In the genomic region with DNA sequence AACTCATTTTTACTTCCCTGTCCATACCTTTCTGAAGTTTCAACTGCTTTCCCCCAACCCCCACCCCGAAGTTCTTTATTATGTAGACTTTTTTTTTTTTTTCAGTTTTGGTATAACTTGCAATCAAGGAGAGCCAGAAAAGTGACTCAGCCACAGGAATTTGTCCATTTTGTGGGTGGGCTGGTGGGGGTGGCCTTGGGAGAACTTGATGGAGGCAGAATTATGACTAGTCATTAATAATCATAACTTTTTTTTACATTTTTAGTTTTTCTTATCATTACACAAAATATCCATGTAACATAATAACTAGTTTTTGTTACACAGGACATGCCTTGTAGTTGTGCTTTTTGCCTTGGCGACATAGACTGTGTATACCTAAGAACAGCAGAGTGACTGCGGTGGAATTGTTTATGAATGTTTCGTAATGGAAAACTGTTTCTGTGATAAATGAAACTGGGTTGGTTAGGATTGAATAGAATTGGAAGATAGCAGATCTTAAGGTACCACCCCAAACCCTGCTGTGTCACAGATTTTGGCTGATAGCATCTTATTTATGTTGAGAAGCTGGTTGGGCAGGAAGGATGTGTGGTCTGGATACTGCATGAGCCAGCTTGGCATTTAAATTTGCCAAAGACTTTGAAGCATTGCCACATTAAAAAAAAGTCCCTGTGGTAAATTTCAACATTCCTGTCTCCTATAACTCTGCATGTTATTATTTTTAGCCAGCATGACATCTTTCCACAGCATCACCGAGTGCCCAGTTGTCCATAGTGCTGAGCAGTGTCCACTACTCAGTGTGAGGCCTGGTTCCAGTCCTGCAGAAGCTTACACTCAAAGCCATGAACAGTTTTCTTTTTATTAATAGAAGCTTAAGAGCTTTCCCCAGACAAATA, we compare ENCODE assay signal across 9 cellular contexts. TPM values are rescaled to one million over a fixed set of nuclear protein-coding genes. Genes with fewer than 3 reads are reported as not detected.
DNase-seq lines count a peak whose midpoint lies in the region; ATAC-seq and TF ChIP-seq lines count a peak whose summit lies in the region.
"Had no signal": no experiment of that assay in that cellular context is flagged by ENCODE, and none has a peak within 500 bp of the region (broad histone marks: within the 10 kb centered on the region; RNA-seq: fewer than 3 reads in every experiment).

No MANE protein-coding gene starts in this region.

- H2BK15ac ChIP-seq in IMR-90 (ENCODE audit: low read depth, low read length): 0 out of 3 replicates have a peak overlapping the region, but pooled peaks have one; percentile 42

- H2AK9ac ChIP-seq in IMR-90 (replicated peaks; ENCODE audit: low read depth, low read length, poor library complexity): no peak overlapping the region

- CTCF ChIA-PET in IMR-90 (lab: Yijun Ruan, JAX): interaction anchor here (0.6 kb wide), 2 partner anchors 339 to 493 kb away, joined by 3 read pairs; no protein-coding TSS in a partner anchor
- CTCF ChIA-PET in activated CD4-positive, alpha-beta memory T cell treated with anti-CD3 and anti-CD28 coated beads for 36 hours (lab: Charles Lee): no interaction called here

- no peak overlapping the region for H4K5ac ChIP-seq in IMR-90 (ENCODE audit: low read depth, low read length)

- H3K27me3 Mint-ChIP-seq in activated CD4-positive, alpha-beta memory T cell treated with anti-CD3 and anti-CD28 coated beads for 36 hours: peaks cover 1% of the 10 kb centered on the region

- 7% methylated on average over 3 of the region's 5 CpGs; no CpG with 5 or more reads in 1 of the 2 experiments for WGBS in IMR-90 (ENCODE audit: extremely low coverage in 2 of 2, insufficient read length in 1 of 2), 2 experiments

- H3K23ac ChIP-seq in IMR-90 (ENCODE audit: low read depth, low read length): no peak overlapping the region

- DNase-seq in AG10803 (ENCODE audit: low read depth) (peak; percentile 93), IMR-90 (peak; percentile 61), hepatic stellate cell (ENCODE audit: low spot score) (peak; percentile 40), left colon (no peak), NCI-H524 treated with DMSO at 0.1 percent for 48 hours (lab: John Stamatoyannopoulos, UW) (no peak), NCI-H510A (lab: John Stamatoyannopoulos, UW) (no peak)
- peak; percentile 42 for DNase-seq in activated CD4-positive, alpha-beta memory T cell treated with anti-CD3 and anti-CD28 coated beads for 36 hours

- peaks cover 19% of the 10 kb centered on the region for H3K4me1 Mint-ChIP-seq in activated CD4-positive, alpha-beta memory T cell treated with anti-CD3 and anti-CD28 coated beads for 36 hours (ENCODE audit: low read depth)

- no peak overlapping the region; the same call in 1 of the 2 replicates for H3K18ac ChIP-seq in IMR-90 (ENCODE audit: low read depth, low read length)

- H3K9me3 Mint-ChIP-seq in activated CD4-positive, alpha-beta memory T cell treated with anti-CD3 and anti-CD28 coated beads for 36 hours: no peaks in the 10 kb centered on the region
- H3K9me3 Mint-ChIP-seq: activated naive CD4-positive, alpha-beta T cell treated with anti-CD3 and anti-CD28 coated beads, Interleukin-2, amount 50 U/mL, for 24 hours had no signal

- peak overlapping the region; percentile 41; the same call in 1 of the 2 replicates for H3K56ac ChIP-seq in IMR-90 (ENCODE audit: extremely low read depth, insufficient read depth, low read length)

- no peak overlapping the region for H3K27ac Mint-ChIP-seq in activated CD4-positive, alpha-beta memory T cell treated with anti-CD3 and anti-CD28 coated beads for 36 hours
- H3K27ac Mint-ChIP-seq: activated naive CD4-positive, alpha-beta T cell treated with anti-CD3 and anti-CD28 coated beads, Interleukin-2, amount 50 U/mL, for 24 hours had no signal

- POLR2A ChIA-PET in IMR-90 (lab: Charles Lee; ENCODE audit: unreplicated experiment): no interaction called here
- POLR2A ChIA-PET in activated CD4-positive, alpha-beta memory T cell treated with anti-CD3 and anti-CD28 coated beads for 36 hours (lab: Charles Lee): no interaction called here

- peak; percentile 82 for ATAC-seq in IMR-90 (ENCODE audit: low read depth)
- ATAC-seq in HG02852 (IDR thresholded peaks at IDR 0.05; ENCODE audit: unreplicated experiment): no peak
- no peak for ATAC-seq in left colon

- H3K4me1 ChIP-seq in IMR-90 (ENCODE audit: control insufficient read depth, insufficient read depth, low read length): peaks cover 7% of the 10 kb centered on the region

- no TSS peak for BruUV-seq in IMR-90 (replicated peaks; lab: Mats Ljungman, UMichigan)

- no peak for TF ChIP-seq POLR2A in IMR-90 (IDR thresholded peaks at IDR 0.05; ENCODE audit: low read depth, low read length)

- no peak for TF ChIP-seq RAD21 in IMR-90 (IDR thresholded peaks at IDR 0.05; ENCODE audit: low read length)

- H3K9ac ChIP-seq in IMR-90 (ENCODE audit: low read depth, low read length): no peak overlapping the region

- no peak overlapping the region for H3K27ac ChIP-seq in IMR-90 (ENCODE audit: insufficient read depth, low read length)

- H3K4me3 Mint-ChIP-seq in activated CD4-positive, alpha-beta memory T cell treated with anti-CD3 and anti-CD28 coated beads for 36 hours: no peak overlapping the region
- H3K4me3 Mint-ChIP-seq: activated naive CD4-positive, alpha-beta T cell treated with anti-CD3 and anti-CD28 coated beads, Interleukin-2, amount 50 U/mL, for 24 hours had no signal

- H4K20me1 ChIP-seq in IMR-90 (ENCODE audit: insufficient read depth, low read length): no peaks in the 10 kb centered on the region

- no peaks in the 10 kb centered on the region for H3K9me3 ChIP-seq in IMR-90 (ENCODE audit: control insufficient read depth, insufficient read depth, low read length)

- no peak overlapping the region for H2AFZ ChIP-seq in IMR-90 (replicated peaks; ENCODE audit: low read length, poor library complexity)

- dilution Hi-C loops in IMR-90 (cut with HindIII; ENCODE audit: low sequenced_read_pairs, unreplicated experiment): no loop called here

- H3K14ac ChIP-seq in IMR-90 (replicated peaks; ENCODE audit: low read depth, low read length): no peak overlapping the region

- H3K4ac ChIP-seq in IMR-90 (ENCODE audit: low read depth, low read length): 0 out of 2 replicates have a peak overlapping the region, but pooled peaks have one; percentile 28

- no peak overlapping the region for H2BK5ac ChIP-seq in IMR-90 (ENCODE audit: low read depth, low read length, poor library complexity, severe bottlenecking)

- H3K4me3 ChIP-seq in AG10803 (ENCODE audit: low read length) (no peak overlapping the region), IMR-90 (ENCODE audit: insufficient read depth, low read depth, low read length) (no peak overlapping the region)

- H2BK120ac ChIP-seq in IMR-90 (ENCODE audit: low read depth, low read length): peak overlapping the region; percentile 59

- H4K8ac ChIP-seq in IMR-90 (ENCODE audit: low read depth in 2 of 2, low read length in 2 of 2): no peak overlapping the region

- no peaks in the 10 kb centered on the region for H3K79me1 ChIP-seq in IMR-90 (ENCODE audit: low read depth in 1 of 2, low read length in 2 of 2)

- in situ Hi-C loops in IMR-90 (cut with MboI; ENCODE audit: low sequenced_read_pairs): no loop called here

- H2BK20ac ChIP-seq in IMR-90 (ENCODE audit: low read depth, low read length): peak overlapping the region; percentile 70

- peak overlapping the region; percentile 80; the same call in 1 of the 2 replicates for H4K91ac ChIP-seq in IMR-90 (ENCODE audit: insufficient read depth, low read depth, low read length)

- intact Hi-C loops in IMR-90 (cut with micrococcal nuclease) (no loop called here), left colon (cut with DNase I, micrococcal nuclease) (no loop called here)
- intact Hi-C loops in activated CD4-positive, alpha-beta memory T cell treated with anti-CD3 and anti-CD28 coated beads for 36 hours (cut with micrococcal nuclease): loop anchor here (5.0 kb wide), 1 partner anchor 98 kb away; no protein-coding TSS in a partner anchor

- H3K36me3 ChIP-seq in IMR-90 (ENCODE audit: control insufficient read depth, insufficient read depth, low read length): no peaks in the 10 kb centered on the region

- peak overlapping the region; percentile 75 for H3K4me2 ChIP-seq in IMR-90 (ENCODE audit: low read depth, low read length)

- H2AK5ac ChIP-seq in IMR-90 (ENCODE audit: low read depth, low read length): no peak overlapping the region

- H3K27me3 ChIP-seq in IMR-90 (ENCODE audit: control insufficient read depth, insufficient read depth, low read length): no peaks in the 10 kb centered on the region

- no peaks in the 10 kb centered on the region for H3K36me3 Mint-ChIP-seq in activated CD4-positive, alpha-beta memory T cell treated with anti-CD3 and anti-CD28 coated beads for 36 hours
- H3K36me3 Mint-ChIP-seq: activated naive CD4-positive, alpha-beta T cell treated with anti-CD3 and anti-CD28 coated beads, Interleukin-2, amount 50 U/mL, for 24 hours had no signal

- peaks cover 2% of the 10 kb centered on the region; the same call in 1 of the 2 replicates for H3K9me1 ChIP-seq in IMR-90 (ENCODE audit: insufficient read depth, low read length)

- TF ChIP-seq CTCF in AG10803 (conservative IDR thresholded peaks at IDR 0.05; ENCODE audit: low read length) (no peak), IMR-90 (conservative IDR thresholded peaks at IDR 0.05; ENCODE audit: low read depth, low read length) (no peak)

TF ChIP-seq in IMR-90, 13 proteins besides CTCF, POLR2A, EP300 and RAD21:
- TF ChIP-seq SMC3 (IDR thresholded peaks at IDR 0.05; ENCODE audit: low read depth, low read length) (no peak), CEBPB (IDR thresholded peaks at IDR 0.05; ENCODE audit: low read depth, low read length) (no peak)

RNA-seq across cellular contexts. Expression of a gene that starts 30.7 kb away (rescaled TPM):
- total RNA-seq in IMR-90 (2012; rRNA removed) (under 0.01 TPM in 1 of 2 replicates, not detected in the other), left colon (1 to 10 TPM; 1.7 to 7.0 TPM)
- 0.05 and 0.16 TPM in 2 replicates for polyA plus RNA-seq in IMR-90 (2012; rRNA removed)
- 0.19 TPM in 1 of 2 replicates, not detected in the other for polyA plus RNA-seq in IMR-90 (2012; cell fraction: cytosol; rRNA removed)
- polyA plus RNA-seq in IMR-90 (2012; cell fraction: nucleus; rRNA removed; ENCODE audit: low replicate concordance): 0.08 and 0.21 TPM in 2 replicates
- not detected for total RNA-seq in activated CD4-positive, alpha-beta memory T cell treated with anti-CD3 and anti-CD28 coated beads for 36 hours

Comparison
In these comparisons a context has a peak if more than half of its experiments do, and no peak if none do; other contexts are left out.
1. DNase-seq: peak in AG10803 (single experiment), IMR-90 (single experiment), activated CD4-positive, alpha-beta memory T cell treated with anti-CD3 and anti-CD28 coated beads for 36 hours (single experiment) and hepatic stellate cell (single experiment); none in left colon (0 of 2), NCI-H524 treated with DMSO at 0.1 percent for 48 hours (single experiment) and NCI-H510A (single experiment).